Comparison of ENCODE assay signal across 16 cellular contexts in the genomic region with DNA sequence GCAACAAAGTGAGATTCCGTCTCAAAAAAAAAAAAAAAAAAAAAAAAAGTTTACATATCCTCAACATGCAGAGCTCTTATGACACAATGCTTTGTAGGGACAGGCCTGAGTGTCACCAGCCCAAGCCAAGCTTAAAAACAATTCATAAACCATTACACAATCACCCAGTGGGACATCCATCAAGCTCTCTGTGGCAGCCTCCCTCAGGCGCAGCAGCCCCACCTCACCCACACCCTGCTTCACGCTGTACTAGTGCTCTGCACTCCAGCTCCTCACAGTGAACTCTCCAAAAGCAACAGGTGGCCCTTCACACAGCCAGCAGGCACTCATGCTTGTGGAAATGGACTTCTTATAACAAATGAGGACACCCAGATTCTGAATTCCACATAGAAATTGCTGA. TPM values are rescaled to one million over a fixed set of nuclear protein-coding genes. Genes with fewer than 3 reads are reported as not detected.
DNase-seq lines count a peak whose midpoint lies in the region; ATAC-seq, FAIRE-seq and TF ChIP-seq lines count a peak whose summit lies in the region.
"Had no signal": no experiment of that assay in that cellular context is flagged by ENCODE, and none has a peak within 500 bp of the region (broad histone marks: within the 10 kb centered on the region; RNA-seq: fewer than 3 reads in every experiment).

No MANE protein-coding gene starts in this region.

- no peak for TF ChIP-seq POLR2A in esophagus muscularis mucosa (IDR thresholded peaks at IDR 0.05; ENCODE audit: low read depth)

- no peaks in the 10 kb centered on the region for H3K9me3 Mint-ChIP-seq in activated CD4-positive, alpha-beta T cell treated with anti-CD3 and anti-CD28 coated beads, Interleukin-2, amount 10 ng/mL, durations not matched to agents 7 days and 5 days
- peaks cover 4% of the 10 kb centered on the region in 2 donors for H3K9me3 Mint-ChIP-seq in stimulated activated naive B cell treated with anti-CD40 and anti-IgM and Interleukin-4, amounts not matched to agents 10 μg/mL and 1 μg/mL and 100 μg/mL, for 72 hours

- CTCF ChIA-PET in activated CD4-positive, alpha-beta T cell treated with anti-CD3 and anti-CD28 coated beads, Interleukin-2, amount 10 ng/mL, durations not matched to agents 7 days and 5 days (lab: Charles Lee): interaction anchor here (0.6 to 2.0 kb wide), 8 partner anchors 10 to 265 kb away, joined by 3 to 10 read pairs (median 5); a partner anchor contains a TSS
- CTCF ChIA-PET in GM10248 (lab: Yijun Ruan, JAX): interaction anchor here (0.7 to 3.1 kb wide), 12 partner anchors 11 to 1020 kb away, joined by 3 to 31 read pairs (median 4); no protein-coding TSS in a partner anchor

- no peak for TF ChIP-seq CTCF in esophagus muscularis mucosa (IDR thresholded peaks at IDR 0.05)
- TF ChIP-seq CTCF in GM10248 (IDR thresholded peaks at IDR 0.05; ENCODE audit: control extremely low read depth, extremely low read depth, low read depth, missing control alignments): no peak

- H3K27ac Mint-ChIP-seq in activated CD4-positive, alpha-beta T cell treated with anti-CD3 and anti-CD28 coated beads, Interleukin-2, amount 10 ng/mL, durations not matched to agents 7 days and 5 days: peak overlapping the region; percentile 2
- peak overlapping the region; percentile 22 for H3K27ac Mint-ChIP-seq in stimulated activated naive B cell treated with anti-CD40 and anti-IgM and Interleukin-4, amounts not matched to agents 10 μg/mL and 1 μg/mL and 100 μg/mL, for 72 hours

- FAIRE-seq in GM19239 (lab: Jason Lieb, UNC): no peak
- FAIRE-seq: A549, HTR-8/SVneo had no signal

- POLR2A ChIA-PET in activated CD4-positive, alpha-beta T cell treated with anti-CD3 and anti-CD28 coated beads, Interleukin-2, amount 10 ng/mL, durations not matched to agents 7 days and 5 days (lab: Charles Lee): interaction anchor here (0.7 kb wide), 1 partner anchor 8 kb away, joined by 4 read pairs; no protein-coding TSS in a partner anchor
- POLR2A ChIA-PET in GM10248 (lab: Yijun Ruan, JAX): interaction anchor here (0.6 to 1.3 kb wide), 3 partner anchors 10 to 123 kb away, joined by 3 to 7 read pairs (median 4); a partner anchor contains a TSS

- peaks cover 42 to 51% (median 51%) of the 10 kb centered on the region in 4 donors for H3K36me3 ChIP-seq in esophagus muscularis mucosa

- ATAC-seq in stimulated activated naive B cell treated with anti-CD40 and anti-IgM and Interleukin-4, amounts not matched to agents 10 μg/mL and 1 μg/mL and 100 μg/mL, for 72 hours (replicated peaks): no peak
- no peak for ATAC-seq in GM21526 (IDR thresholded peaks at IDR 0.05; ENCODE audit: low FRiP score, unreplicated experiment)
- ATAC-seq: body of pancreas had no signal

- no peaks in the 10 kb centered on the region for H3K9me3 ChIP-seq in esophagus muscularis mucosa
- H3K9me3 ChIP-seq: A549, body of pancreas, SK-N-SH, tibial artery had no signal

- DNase-seq in activated CD4-positive, alpha-beta T cell treated with anti-CD3 and anti-CD28 coated beads, Interleukin-2, amount 10 ng/mL, durations not matched to agents 7 days and 5 days: no peak
- DNase-seq in activated CD4-positive, alpha-beta T cell treated with anti-CD3 and anti-CD28 coated beads for 48 hours: no peak
- peak; percentile 51 for DNase-seq in NCI-H345 treated with DMSO at 0.1 percent for 48 hours (lab: John Stamatoyannopoulos, UW; ENCODE audit: unreplicated experiment)
- no peak for DNase-seq in esophagus muscularis mucosa (ENCODE audit: extremely low spot score)
- DNase-seq in stimulated activated naive B cell treated with anti-CD40 and anti-IgM and Interleukin-4, amounts not matched to agents 10 μg/mL and 1 μg/mL and 100 μg/mL, for 72 hours: no peak
- no peak for DNase-seq in GM10248 (ENCODE audit: extremely low spot score)
- no peak for DNase-seq in GM19239 (ENCODE audit: insufficient read length, low spot score)
- DNase-seq: cortex of kidney, occipital lobe, tibial artery had no signal

- 64% methylated on average over 3 of the region's 3 CpGs for WGBS in esophagus muscularis mucosa

- peak overlapping the region; percentile 35 to 71 (median 44) for H3K27ac ChIP-seq in esophagus muscularis mucosa (replicated peaks in 1 of 4)
- H3K27ac ChIP-seq: A549, body of pancreas, hepatocyte, tibial artery had no signal

- H3K4me3 Mint-ChIP-seq in activated CD4-positive, alpha-beta T cell treated with anti-CD3 and anti-CD28 coated beads, Interleukin-2, amount 10 ng/mL, durations not matched to agents 7 days and 5 days: no peak overlapping the region
- no peak overlapping the region for H3K4me3 Mint-ChIP-seq in stimulated activated naive B cell treated with anti-CD40 and anti-IgM and Interleukin-4, amounts not matched to agents 10 μg/mL and 1 μg/mL and 100 μg/mL, for 72 hours

- H3K27me3 ChIP-seq in esophagus muscularis mucosa: no peaks in the 10 kb centered on the region
- H3K27me3 ChIP-seq: body of pancreas, hepatocyte, tibial artery had no signal

- peaks cover 20% of the 10 kb centered on the region for H3K4me1 Mint-ChIP-seq in activated CD4-positive, alpha-beta T cell treated with anti-CD3 and anti-CD28 coated beads, Interleukin-2, amount 10 ng/mL, durations not matched to agents 7 days and 5 days
- peaks cover 25 to 49% of the 10 kb centered on the region in 2 donors for H3K4me1 Mint-ChIP-seq in stimulated activated naive B cell treated with anti-CD40 and anti-IgM and Interleukin-4, amounts not matched to agents 10 μg/mL and 1 μg/mL and 100 μg/mL, for 72 hours

- H3K27me3 Mint-ChIP-seq in activated CD4-positive, alpha-beta T cell treated with anti-CD3 and anti-CD28 coated beads, Interleukin-2, amount 10 ng/mL, durations not matched to agents 7 days and 5 days: no peaks in the 10 kb centered on the region
- H3K27me3 Mint-ChIP-seq in stimulated activated naive B cell treated with anti-CD40 and anti-IgM and Interleukin-4, amounts not matched to agents 10 μg/mL and 1 μg/mL and 100 μg/mL, for 72 hours: no peaks in the 10 kb centered on the region

- intact Hi-C loops in esophagus muscularis mucosa (cut with DNase I): no loop called here

- H3K4me1 ChIP-seq in esophagus muscularis mucosa: peaks cover 10 to 44% (median 36%) of the 10 kb centered on the region in 4 donors

- H3K4me3 ChIP-seq in esophagus muscularis mucosa: no peak overlapping the region
- H3K4me3 ChIP-seq: A549, body of pancreas, hepatocyte, tibial artery had no signal

- TF ChIP-seq EP300 in esophagus muscularis mucosa (IDR thresholded peaks at IDR 0.05): no peak

- H3K36me3 Mint-ChIP-seq in activated CD4-positive, alpha-beta T cell treated with anti-CD3 and anti-CD28 coated beads, Interleukin-2, amount 10 ng/mL, durations not matched to agents 7 days and 5 days (ENCODE audit: low read depth): peaks cover 46% of the 10 kb centered on the region
- peaks cover 44 to 50% of the 10 kb centered on the region in 2 donors for H3K36me3 Mint-ChIP-seq in stimulated activated naive B cell treated with anti-CD40 and anti-IgM and Interleukin-4, amounts not matched to agents 10 μg/mL and 1 μg/mL and 100 μg/mL, for 72 hours

RNA-seq across cellular contexts. Expression of a gene that starts 3.5 kb away (rescaled TPM):
- 10 to 100 TPM; 14.3 to 17.1 TPM for total RNA-seq in activated CD4-positive, alpha-beta T cell treated with anti-CD3 and anti-CD28 coated beads, Interleukin-2, amount 10 ng/mL, durations not matched to agents 7 days and 5 days
- 10 to 100 TPM in 1 of 4 donors, 1 to 10 TPM in 3; 4.6 to 12.5 (median 5.4) TPM for total RNA-seq in esophagus muscularis mucosa

RNA-seq across cellular contexts. Expression of a gene that starts 18.6 kb away (rescaled TPM):
- total RNA-seq in activated CD4-positive, alpha-beta T cell treated with anti-CD3 and anti-CD28 coated beads, Interleukin-2, amount 10 ng/mL, durations not matched to agents 7 days and 5 days: 100 to 1,000 TPM; 189 to 194 TPM
- 100 to 1,000 TPM; 200 to 282 (median 252) TPM for total RNA-seq in esophagus muscularis mucosa

RNA-seq across cellular contexts. Expression of a gene that starts 28.9 kb away (rescaled TPM):
- 10 to 100 TPM; 74.3 to 75.5 TPM for total RNA-seq in activated CD4-positive, alpha-beta T cell treated with anti-CD3 and anti-CD28 coated beads, Interleukin-2, amount 10 ng/mL, durations not matched to agents 7 days and 5 days
- 10 to 100 TPM; 34.9 to 56.5 (median 47.2) TPM for total RNA-seq in esophagus muscularis mucosa
